In the genomic region with DNA sequence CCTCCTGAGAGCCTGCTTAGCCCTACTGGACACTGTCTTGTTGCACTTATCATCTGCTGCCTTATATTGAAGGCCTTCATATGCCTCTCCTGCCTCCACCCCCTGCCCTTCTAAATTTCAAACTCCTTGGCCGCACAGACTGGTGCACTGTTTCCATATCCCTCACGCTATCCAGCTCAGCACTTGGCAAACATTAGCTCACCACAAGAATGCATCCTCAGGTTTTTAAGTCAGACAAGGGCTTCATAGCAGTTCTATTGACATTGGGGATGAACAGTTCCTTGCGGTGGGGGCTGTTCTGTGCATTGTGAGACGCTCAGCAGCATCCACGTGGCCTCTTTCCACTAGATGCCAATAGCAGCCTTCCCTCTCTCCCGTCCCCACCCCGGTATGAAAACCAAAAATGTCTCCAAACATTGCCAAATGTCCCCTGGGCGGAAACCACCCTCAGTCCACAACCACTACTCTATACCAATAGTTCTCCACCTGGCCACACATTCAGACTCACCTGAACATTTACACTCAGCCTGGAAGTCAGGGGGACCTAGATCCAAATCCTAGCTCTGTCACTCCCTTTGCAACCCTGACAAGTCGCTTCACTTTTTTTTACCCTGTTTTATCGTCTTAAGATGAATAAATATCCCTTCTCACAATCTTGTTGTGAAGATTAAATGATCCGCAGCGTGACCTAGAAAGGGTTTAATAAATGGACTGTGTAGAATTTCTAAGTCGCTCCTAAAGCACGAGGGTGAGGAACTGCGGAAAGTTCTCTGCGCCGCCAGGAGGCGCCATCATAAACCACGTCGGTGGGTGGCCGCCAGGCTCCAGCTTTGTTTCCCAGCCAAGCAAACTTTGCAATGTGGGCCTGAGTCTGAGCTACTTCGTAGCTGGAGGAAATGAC, we compare ENCODE assay signal across 9 cellular contexts. TPM values are rescaled to one million over a fixed set of nuclear protein-coding genes. Genes with fewer than 3 reads are reported as not detected.
DNase-seq lines count a peak whose midpoint lies in the region; ATAC-seq, FAIRE-seq and TF ChIP-seq lines count a peak whose summit lies in the region.
"Had no signal": no experiment of that assay in that cellular context is flagged by ENCODE, and none has a peak within 500 bp of the region (broad histone marks: within the 10 kb centered on the region; RNA-seq: fewer than 3 reads in every experiment).

No MANE protein-coding gene starts in this region.

- DNase-seq in NCI-H1105 treated with DMSO at 0.1 percent for 48 hours (lab: John Stamatoyannopoulos, UW): peak; percentile 7
- no peak for DNase-seq in NCI-H1105 (lab: John Stamatoyannopoulos, UW)
- DNase-seq in NCI-H2196 (lab: John Stamatoyannopoulos, UW; ENCODE audit: unreplicated experiment): peak; percentile 82
- peak; percentile 77 for DNase-seq in activated CD8-positive, alpha-beta memory T cell treated with anti-CD3 and anti-CD28 coated beads, Interleukin-2, amount 50 U/mL, for 48 hours
- peak; percentile 37 to 70 for DNase-seq in fibroblast of lung (ENCODE audit: low read depth in 2 of 2)
- DNase-seq in pancreas: peak in 5 of 6 donors; percentile 27 to 84 (median 60)
- no peak for DNase-seq in NCI-H1694 (lab: John Stamatoyannopoulos, UW)

- no peak overlapping the region for H3K4me2 ChIP-seq in fibroblast of lung (ENCODE audit: extremely low read depth, insufficient read depth, low read length)

- H3K4me1 ChIP-seq in fibroblast of lung (ENCODE audit: control insufficient read depth, extremely low read depth, insufficient read depth, low read length) (no peaks in the 10 kb centered on the region), pancreas (peaks cover 0 to 5% (median 0%) of the 10 kb centered on the region in 3 donors)

- intact Hi-C loops in pancreas (cut with DNase I): no loop called here

- H4K20me1 ChIP-seq in fibroblast of lung (ENCODE audit: control insufficient read depth, extremely low read depth, insufficient read depth, low read length): no peaks in the 10 kb centered on the region
- H4K20me1 ChIP-seq: BLaER1 treated with 17β-estradiol and CSF1 and Interleukin-3, amounts not matched to agents 10 nM and 100 nM had no signal

- ATAC-seq in pancreas: peak; percentile 72 to 83 (median 80)
- ATAC-seq in GM21576 (IDR thresholded peaks at IDR 0.05; ENCODE audit: unreplicated experiment): no peak

- H3K27me3 ChIP-seq in fibroblast of lung (ENCODE audit: control insufficient read depth, insufficient read depth, low read length) (no peaks in the 10 kb centered on the region), pancreas (no peaks in the 10 kb centered on the region)
- H3K27me3 ChIP-seq: BLaER1 treated with 17β-estradiol and CSF1 and Interleukin-3, amounts not matched to agents 10 nM and 100 nM had no signal

- WGBS in pancreas, 2 donors: 15 to 17% methylated on average over 22 of the region's 22 CpGs

- H3K4me3 ChIP-seq in fibroblast of lung (replicated peaks in 1 of 4; ENCODE audit: control extremely low read depth in 1 of 4, insufficient read depth in 1 of 4, low read depth in 3 of 4, low read length in 4 of 4) (no peak overlapping the region), pancreas (no peak overlapping the region)
- H3K4me3 ChIP-seq: BLaER1 treated with 17β-estradiol and CSF1 and Interleukin-3, amounts not matched to agents 10 nM and 100 nM had no signal

- no peak overlapping the region for H3K9ac ChIP-seq in fibroblast of lung (ENCODE audit: insufficient read depth, low read length)
- H3K9ac ChIP-seq: BLaER1 treated with 17β-estradiol and CSF1 and Interleukin-3, amounts not matched to agents 10 nM and 100 nM had no signal

- FAIRE-seq in pancreas (lab: Jason Lieb, UNC): no peak

- no peaks in the 10 kb centered on the region for H3K9me3 ChIP-seq in fibroblast of lung (ENCODE audit: control insufficient read depth, insufficient read depth, low read depth, low read length)
- no peaks in the 10 kb centered on the region for H3K9me3 ChIP-seq in pancreas
- H3K9me3 ChIP-seq: BLaER1 treated with 17β-estradiol and CSF1 and Interleukin-3, amounts not matched to agents 10 nM and 100 nM had no signal

- peak; percentile 50 to 67 for TF ChIP-seq CTCF in fibroblast of lung (conservative IDR thresholded peaks at IDR 0.05 in 1 of 2, IDR thresholded peaks at IDR 0.05 in 1 of 2; ENCODE audit: low read depth in 1 of 2, low read length in 2 of 2)
- TF ChIP-seq CTCF in pancreas (IDR thresholded peaks at IDR 0.05): peak; percentile 44 to 60 (median 51)

- no peaks in the 10 kb centered on the region for H3K79me2 ChIP-seq in fibroblast of lung (ENCODE audit: control insufficient read depth, insufficient read depth, low read length)

- H2AFZ ChIP-seq in fibroblast of lung (ENCODE audit: low read length): no peak overlapping the region

- H3K36me3 ChIP-seq in fibroblast of lung (ENCODE audit: control insufficient read depth, insufficient read depth, low read length): no peaks in the 10 kb centered on the region
- no peaks in the 10 kb centered on the region for H3K36me3 ChIP-seq in pancreas
- H3K36me3 ChIP-seq: BLaER1 treated with 17β-estradiol and CSF1 and Interleukin-3, amounts not matched to agents 10 nM and 100 nM had no signal

- H3K27ac ChIP-seq in fibroblast of lung (ENCODE audit: insufficient read depth, low read length) (no peak overlapping the region), pancreas (no peak overlapping the region)
- H3K27ac ChIP-seq: BLaER1 treated with 17β-estradiol and CSF1 and Interleukin-3, amounts not matched to agents 10 nM and 100 nM had no signal

RNA-seq across cellular contexts. Expression of gene CEACAM3, which starts 3.6 kb away (rescaled TPM):
- total RNA-seq in fibroblast of lung: not detected in 2 replicates
- polyA plus RNA-seq in fibroblast of lung: not detected in 2 replicates
- not detected in 2 replicates for polyA plus RNA-seq in fibroblast of lung (2012)
- polyA minus RNA-seq in fibroblast of lung (ENCODE audit: low replicate concordance): not detected in 2 replicates
- total RNA-seq in pancreas: under 1 TPM in 2 of 6 donors, not detected in 4; 0.41 to 0.61 TPM
- polyA plus RNA-seq in pancreas: not detected

RNA-seq across cellular contexts. Expression of gene CEACAM6, which starts 37.4 kb away (rescaled TPM):
- total RNA-seq in fibroblast of lung (not detected in 2 replicates), pancreas (1 to 10 TPM; 3.6 to 9.0 (median 8.0) TPM)
- polyA plus RNA-seq in fibroblast of lung (not detected in 2 replicates), pancreas (1 to 10 TPM in 1 of 2 donors, under 1 TPM in 1; 0.68 to 1.7 TPM)
- polyA plus RNA-seq in fibroblast of lung (2012): not detected in 2 replicates
- not detected in 2 replicates for polyA minus RNA-seq in fibroblast of lung (ENCODE audit: low replicate concordance)

RNA-seq across cellular contexts. Expression of gene LYPD4, which starts 51.7 kb away (rescaled TPM):
- total RNA-seq in fibroblast of lung (not detected in 2 replicates), pancreas (not detected)
- polyA plus RNA-seq in fibroblast of lung (not detected in 2 replicates), pancreas (not detected)
- not detected in 2 replicates for polyA plus RNA-seq in fibroblast of lung (2012)
- not detected in 2 replicates for polyA minus RNA-seq in fibroblast of lung (ENCODE audit: low replicate concordance)

RNA-seq across cellular contexts. Expression of gene DMRTC2, which starts 52.1 kb away (rescaled TPM):
- total RNA-seq in fibroblast of lung (not detected in 2 replicates), pancreas (not detected)
- polyA plus RNA-seq in fibroblast of lung (not detected in 2 replicates), pancreas (not detected)
- polyA plus RNA-seq in fibroblast of lung (2012): not detected in 2 replicates
- polyA minus RNA-seq in fibroblast of lung (ENCODE audit: low replicate concordance): not detected in 2 replicates

Comparison
In these comparisons a context has a peak if more than half of its experiments do, and no peak if none do; other contexts are left out.
1. DNase-seq: peak in NCI-H1105 treated with DMSO at 0.1 percent for 48 hours (single experiment), NCI-H2196 (single experiment), activated CD8-positive, alpha-beta memory T cell treated with anti-CD3 and anti-CD28 coated beads, Interleukin-2, amount 50 U/mL, for 48 hours (single experiment), fibroblast of lung (2 of 2) and pancreas (5 of 6); none in NCI-H1105 (single experiment) and NCI-H1694 (single experiment).